In the genomic region with DNA sequence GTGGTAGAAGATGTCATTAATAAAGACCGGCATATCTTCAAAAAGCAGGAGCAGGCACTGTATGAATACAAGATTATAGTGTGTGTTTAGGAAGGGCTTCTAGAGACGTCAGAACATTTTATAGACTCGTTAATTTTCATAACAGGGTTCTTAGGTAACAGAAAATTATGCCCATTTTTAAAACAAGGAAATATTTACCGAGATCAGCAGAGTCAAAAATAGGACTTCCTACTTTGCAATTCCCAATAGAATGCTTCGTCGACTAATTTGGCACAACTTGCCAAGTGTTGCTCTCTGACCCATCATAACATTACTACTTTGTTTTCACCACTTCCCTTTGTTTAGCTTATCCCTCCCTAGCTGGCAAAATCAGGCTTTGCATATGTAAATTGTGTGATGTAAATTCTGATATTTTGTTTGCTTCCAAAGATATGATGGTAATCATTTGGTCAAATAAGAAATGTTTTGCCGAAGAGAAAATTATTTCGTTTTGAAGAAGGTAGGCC, we compare ENCODE assay signal across 2 cellular contexts.
TF ChIP-seq lines count a peak whose summit lies in the region.

No MANE protein-coding gene starts in this region.

TF ChIP-seq in SK-N-SH, 30 proteins besides CTCF, POLR2A, EP300 and RAD21 (continued from another document):
- TF ChIP-seq, protein P1, sequence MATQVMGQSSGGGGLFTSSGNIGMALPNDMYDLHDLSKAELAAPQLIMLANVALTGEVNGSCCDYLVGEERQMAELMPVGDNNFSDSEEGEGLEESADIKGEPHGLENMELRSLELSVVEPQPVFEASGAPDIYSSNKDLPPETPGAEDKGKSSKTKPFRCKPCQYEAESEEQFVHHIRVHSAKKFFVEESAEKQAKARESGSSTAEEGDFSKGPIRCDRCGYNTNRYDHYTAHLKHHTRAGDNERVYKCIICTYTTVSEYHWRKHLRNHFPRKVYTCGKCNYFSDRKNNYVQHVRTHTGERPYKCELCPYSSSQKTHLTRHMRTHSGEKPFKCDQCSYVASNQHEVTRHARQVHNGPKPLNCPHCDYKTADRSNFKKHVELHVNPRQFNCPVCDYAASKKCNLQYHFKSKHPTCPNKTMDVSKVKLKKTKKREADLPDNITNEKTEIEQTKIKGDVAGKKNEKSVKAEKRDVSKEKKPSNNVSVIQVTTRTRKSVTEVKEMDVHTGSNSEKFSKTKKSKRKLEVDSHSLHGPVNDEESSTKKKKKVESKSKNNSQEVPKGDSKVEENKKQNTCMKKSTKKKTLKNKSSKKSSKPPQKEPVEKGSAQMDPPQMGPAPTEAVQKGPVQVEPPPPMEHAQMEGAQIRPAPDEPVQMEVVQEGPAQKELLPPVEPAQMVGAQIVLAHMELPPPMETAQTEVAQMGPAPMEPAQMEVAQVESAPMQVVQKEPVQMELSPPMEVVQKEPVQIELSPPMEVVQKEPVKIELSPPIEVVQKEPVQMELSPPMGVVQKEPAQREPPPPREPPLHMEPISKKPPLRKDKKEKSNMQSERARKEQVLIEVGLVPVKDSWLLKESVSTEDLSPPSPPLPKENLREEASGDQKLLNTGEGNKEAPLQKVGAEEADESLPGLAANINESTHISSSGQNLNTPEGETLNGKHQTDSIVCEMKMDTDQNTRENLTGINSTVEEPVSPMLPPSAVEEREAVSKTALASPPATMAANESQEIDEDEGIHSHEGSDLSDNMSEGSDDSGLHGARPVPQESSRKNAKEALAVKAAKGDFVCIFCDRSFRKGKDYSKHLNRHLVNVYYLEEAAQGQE (IDR thresholded peaks at IDR 0.05; ENCODE audit: low read depth, low read length) = no peak
- TF ChIP-seq MEF2A (IDR thresholded peaks at IDR 0.05; ENCODE audit: borderline replicate concordance, low read depth) (no peak), USF2 (IDR thresholded peaks at IDR 0.05; ENCODE audit: borderline replicate concordance, low read depth, low read length) (no peak)

TF ChIP-seq in HEK293T, 16 proteins besides CTCF, POLR2A, EP300 and RAD21 (continued from another document):
- TF ChIP-seq PKNOX1 (IDR thresholded peaks at IDR 0.05) = no peak
